ENCODE assay signal across 12 cellular contexts in the genomic region with DNA sequence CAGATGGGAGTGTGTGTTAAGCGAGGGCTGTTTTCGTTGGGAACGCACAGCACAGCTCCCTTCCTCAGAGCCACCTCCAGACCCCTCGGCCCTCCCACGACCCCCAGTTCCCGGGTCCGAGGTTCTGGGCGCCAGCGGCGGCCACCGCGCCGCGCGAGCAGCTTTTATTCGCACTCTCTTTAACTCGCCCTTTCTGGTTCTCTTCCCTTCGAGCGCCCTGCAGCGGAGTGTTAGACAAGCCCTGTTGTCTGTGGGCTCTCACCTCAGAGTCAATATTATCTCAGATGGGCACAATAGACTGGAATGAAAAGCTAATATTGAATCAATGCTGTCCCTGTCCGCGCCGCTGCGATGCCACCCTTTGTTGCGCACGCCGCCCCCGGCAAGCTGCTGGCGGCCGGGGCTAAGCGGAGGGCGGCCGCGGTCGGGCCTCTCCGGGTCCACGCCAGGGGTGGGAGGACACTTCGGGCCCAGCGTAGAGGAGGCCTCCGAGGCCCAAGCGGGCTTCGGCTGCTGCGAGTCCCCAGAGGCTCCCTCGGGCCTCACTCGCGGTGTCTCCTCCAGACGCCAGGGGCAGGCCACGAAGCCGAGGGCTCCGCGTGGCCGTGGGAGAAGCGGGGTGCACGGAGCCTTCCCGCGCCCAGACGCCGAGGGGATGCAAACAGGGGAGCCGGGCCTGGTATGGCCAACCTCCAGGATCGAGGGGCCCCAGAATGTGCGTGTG. TPM values are rescaled to one million over a fixed set of nuclear protein-coding genes. Genes with fewer than 3 reads are reported as not detected.
A peak's percentile ranks its signal among the peaks of the same experiment; 100 is the strongest.
DNase-seq lines count a peak whose midpoint lies in the region; ATAC-seq, FAIRE-seq and TF ChIP-seq lines count a peak whose summit lies in the region.
"Had no signal": no experiment of that assay in that cellular context is flagged by ENCODE, and none has a peak within 500 bp of the region (broad histone marks: within the 10 kb centered on the region; RNA-seq: fewer than 3 reads in every experiment).

No MANE protein-coding gene starts in this region.

- peaks cover 13 to 87% of the 10 kb centered on the region in 2 experiments for H3K27me3 ChIP-seq in HepG2 (ENCODE audit: control insufficient read depth in 1 of 2, insufficient read depth in 2 of 2, low read length in 2 of 2)
- peaks cover 12 to 61% of the 10 kb centered on the region in 2 donors for H3K27me3 ChIP-seq in right lobe of liver
- peaks cover 18 to 80% of the 10 kb centered on the region in 2 experiments for H3K27me3 ChIP-seq in K562 (ENCODE audit: control insufficient read depth in 2 of 2, insufficient read depth in 2 of 2, low read length in 2 of 2)
- peaks cover 76% of the 10 kb centered on the region for H3K27me3 ChIP-seq in muscle layer of duodenum (ENCODE audit: low read depth, low read length)

- TF ChIP-seq POLR2A in HepG2 (IDR thresholded peaks at IDR 0.05; ENCODE audit: insufficient read depth in 1 of 2, low read depth in 2 of 2, low read length in 2 of 2) (no peak), right lobe of liver (IDR thresholded peaks at IDR 0.05) (no peak), K562 (conservative IDR thresholded peaks at IDR 0.05) (no peak), H54 (IDR thresholded peaks at IDR 0.05; ENCODE audit: low read depth, low read length) (no peak), GM12892 (IDR thresholded peaks at IDR 0.05; ENCODE audit: low read depth, low read length) (no peak)

- no peak overlapping the region for H3K27ac ChIP-seq in HepG2 (ENCODE audit: extremely low read length, insufficient read depth, low read length)
- H3K27ac ChIP-seq in right lobe of liver = no peak overlapping the region
- no peak overlapping the region for H3K27ac ChIP-seq in K562 (ENCODE audit: extremely low read depth, low read depth, low read length)
- no peak overlapping the region for H3K27ac ChIP-seq in muscle layer of duodenum (ENCODE audit: low read length)
- H3K27ac ChIP-seq: BLaER1 treated with 17β-estradiol and CSF1 and Interleukin-3, amounts not matched to agents 10 nM and 100 nM had no signal

- intact Hi-C loops in HepG2 (cut with micrococcal nuclease; ENCODE audit: unreplicated experiment) = loop anchor here (5.0 kb wide), 1 partner anchor 573 kb away; no protein-coding TSS in a partner anchor
- intact Hi-C loops in right lobe of liver (cut with DNase I) = no loop called here
- intact Hi-C loops in K562 (cut with micrococcal nuclease) = no loop called here

- CTCF ChIA-PET in HepG2 (lab: Yijun Ruan, JAX; ENCODE audit: low intra/inter-chr PET ratio, low total read pairs) (no interaction called here), K562 (lab: Yijun Ruan, JAX; ENCODE audit: low intra/inter-chr PET ratio) (no interaction called here)

- TF ChIP-seq RAD21 in HepG2 (CRISPR knock-in tag; IDR thresholded peaks at IDR 0.05) (no peak), K562 (CRISPR knock-in tag; conservative IDR thresholded peaks at IDR 0.05 in 1 of 2, IDR thresholded peaks at IDR 0.05 in 1 of 2) (no peak)

- H3K9me1 ChIP-seq in K562 (ENCODE audit: control insufficient read depth, insufficient read depth, low read length) = no peaks in the 10 kb centered on the region

- peak overlapping the region in 1 of 3 experiments; percentile 39; a peak in 1 of 6 replicates for H3K4me3 ChIP-seq in HepG2 (replicated peaks in 1 of 3; ENCODE audit: insufficient read depth in 1 of 3, low read depth in 2 of 3, low read length in 3 of 3)
- H3K4me3 ChIP-seq in right lobe of liver = no peak overlapping the region
- H3K4me3 ChIP-seq in K562 = no peak overlapping the region
- H3K4me3 ChIP-seq in muscle layer of duodenum (ENCODE audit: low read depth in 1 of 2, low read length in 2 of 2) = peak overlapping the region; percentile 3 to 53

- ATAC-seq in HepG2 (peak; percentile 63), right lobe of liver (no peak), K562 (no peak)
- ATAC-seq: activated T-helper 17 cell treated with anti-CD3 and anti-CD28 coated beads, Interleukin-2, amount 50 U/mL, for 72 hours had no signal

- H2AFZ ChIP-seq in HepG2 (ENCODE audit: low read length) (no peak overlapping the region), K562 (ENCODE audit: low read depth, low read length) (no peak overlapping the region)

- DNase-seq in HepG2 (ENCODE audit: low spot score) = peak; percentile 28
- DNase-seq in right lobe of liver = no peak
- no peak for DNase-seq in K562 (ENCODE audit: extremely low read depth in 1 of 4, low spot score in 3 of 4)
- DNase-seq in H54 (ENCODE audit: insufficient read length, low spot score) = no peak
- no peak for DNase-seq in stimulated activated CD4-positive, alpha-beta T cell treated with anti-CD3 and anti-CD28 coated beads, Interleukin-4, amount 100 ng/mL, for 1 hour
- no peak for DNase-seq in GM12892 (ENCODE audit: insufficient read length)
- DNase-seq in activated naive CD4-positive, alpha-beta T cell (lab: John Stamatoyannopoulos, UW) = no peak
- DNase-seq: activated B cell treated with CpG ODN at 0.5 μM for 24 hours, RPMI8226 had no signal

- WGBS in HepG2 (ENCODE audit: low lambda C conversion rate) = 2% methylated on average over 13 of the region's 61 CpGs
- 2% methylated on average over 37 of the region's 61 CpGs for WGBS in right lobe of liver (ENCODE audit: insufficient coverage, low coverage, low lambda C conversion rate, missing lambda C conversion rate)
- WGBS in K562 (ENCODE audit: insufficient coverage, low coverage, missing lambda C conversion rate) = 48% methylated on average over 26 of the region's 61 CpGs

- FAIRE-seq in HepG2 (lab: Jason Lieb, UNC) (no peak), K562 (lab: Jason Lieb, UNC) (no peak), H54 (lab: Jason Lieb, UNC) (no peak), GM12892 (lab: Jason Lieb, UNC) (no peak)

- TF ChIP-seq EP300 in HepG2 (IDR thresholded peaks at IDR 0.05; ENCODE audit: low read depth in 2 of 2, low read length in 2 of 2) = no peak
- no peak for TF ChIP-seq EP300 in HepG2 (CRISPR knock-in tag; IDR thresholded peaks at IDR 0.05; ENCODE audit: borderline replicate concordance)
- TF ChIP-seq EP300 in K562 (IDR thresholded peaks at IDR 0.05; ENCODE audit: low read length) = no peak

- no peak for TF ChIP-seq CTCF in HepG2 (CRISPR knock-in tag; IDR thresholded peaks at IDR 0.05)
- no peak for TF ChIP-seq CTCF in right lobe of liver (IDR thresholded peaks at IDR 0.05)
- no peak for TF ChIP-seq CTCF in K562 (IDR thresholded peaks at IDR 0.05 in 2 of 3, conservative IDR thresholded peaks at IDR 0.05 in 1 of 3; ENCODE audit: insufficient read depth in 2 of 3, low read depth in 1 of 3, low read length in 3 of 3)

- no TSS peak for BruUV-seq in HepG2 (replicated peaks; lab: Mats Ljungman, UMichigan)
- no TSS peak for BruUV-seq in K562 (replicated peaks; lab: Mats Ljungman, UMichigan)

- H3K9ac ChIP-seq in HepG2 (ENCODE audit: insufficient read depth, low read depth, low read length) = no peak overlapping the region
- no peak overlapping the region for H3K9ac ChIP-seq in K562 (ENCODE audit: insufficient read depth in 1 of 2, low read depth in 2 of 2, low read length in 2 of 2)

- POLR2A ChIA-PET in HepG2 (lab: Yijun Ruan, JAX) = no interaction called here
- POLR2A ChIA-PET in K562 (lab: Yijun Ruan, JAX) = no interaction called here

- H4K20me1 ChIP-seq in HepG2 (ENCODE audit: insufficient read depth, low read length) (no peaks in the 10 kb centered on the region), K562 (replicated peaks; ENCODE audit: control insufficient read depth, insufficient read depth, low read length) (0 out of 2 replicates have a peak, but pooled peaks cover 6% of the 10 kb centered on the region)

- H3K4me2 ChIP-seq in HepG2 (ENCODE audit: low read depth, low read length) (no peak overlapping the region), K562 (ENCODE audit: insufficient read depth, low read length) (no peak overlapping the region)

- H3K9me3 ChIP-seq in HepG2 (ENCODE audit: low read length) = no peaks in the 10 kb centered on the region
- no peaks in the 10 kb centered on the region for H3K9me3 ChIP-seq in right lobe of liver
- no peaks in the 10 kb centered on the region for H3K9me3 ChIP-seq in K562 (replicated peaks; ENCODE audit: control insufficient read depth, insufficient read depth, low read depth, low read length)
- no peaks in the 10 kb centered on the region for H3K9me3 ChIP-seq in muscle layer of duodenum (ENCODE audit: control insufficient read depth in 1 of 2, low read length in 2 of 2)
- H3K9me3 ChIP-seq: BLaER1 treated with 17β-estradiol and CSF1 and Interleukin-3, amounts not matched to agents 10 nM and 100 nM had no signal

- H3K36me3 ChIP-seq in HepG2 (replicated peaks in 1 of 2; ENCODE audit: control insufficient read depth in 1 of 2, insufficient read depth in 2 of 2, low read length in 2 of 2) = no peaks in the 10 kb centered on the region
- no peaks in the 10 kb centered on the region for H3K36me3 ChIP-seq in right lobe of liver
- H3K36me3 ChIP-seq in K562 (ENCODE audit: control insufficient read depth, insufficient read depth, low read length) = no peaks in the 10 kb centered on the region
- no peaks in the 10 kb centered on the region for H3K36me3 ChIP-seq in muscle layer of duodenum (ENCODE audit: control insufficient read depth in 1 of 2, insufficient read depth in 2 of 2, low read length in 2 of 2)
- H3K36me3 ChIP-seq: BLaER1 treated with 17β-estradiol and CSF1 and Interleukin-3, amounts not matched to agents 10 nM and 100 nM had no signal

- in situ Hi-C loops in HepG2 (cut with HindIII; ENCODE audit: extremely low pct_ligation_motif_present, low pct_unique_long_range_greater_than_20kb) = loop anchor here (25.0 kb wide), 1 partner anchor 578 kb away; no protein-coding TSS in a partner anchor
- in situ Hi-C loops in K562 (cut with MboI) = loop anchor here (25.0 kb wide), 1 partner anchor 703 kb away; no protein-coding TSS in a partner anchor

- H3K79me2 ChIP-seq in HepG2 (ENCODE audit: insufficient read depth, low read length) (no peaks in the 10 kb centered on the region), K562 (ENCODE audit: control insufficient read depth, insufficient read depth, low read length) (no peaks in the 10 kb centered on the region)

- H3K4me1 ChIP-seq in HepG2 (ENCODE audit: insufficient read depth, low read length) (0 out of 2 replicates have a peak, but pooled peaks cover 17% of the 10 kb centered on the region), right lobe of liver (peaks cover 0 to 19% (median 0%) of the 10 kb centered on the region in 4 donors), K562 (replicated peaks in 1 of 2; ENCODE audit: control insufficient read depth in 2 of 2, insufficient read depth in 2 of 2, low read length in 2 of 2) (peaks cover 0 to 31% of the 10 kb centered on the region in 2 experiments; a peak in 2 of 5 replicates), muscle layer of duodenum (ENCODE audit: control insufficient read depth in 1 of 2, insufficient read depth in 2 of 2, low read length in 2 of 2) (peaks cover 0 to 37% of the 10 kb centered on the region in 2 donors)

RNA-seq across cellular contexts. Expression of a gene that starts 8.1 kb away (rescaled TPM):
- total RNA-seq in HepG2 (2016; rRNA removed; fragmentation: Illumina TruSeq; extraction: Trizol) (not detected in 2 replicates), right lobe of liver (not detected), K562 (2014; rRNA removed) (not detected in 2 replicates), K562 (2014; rRNA removed; fragmentation: Illumina TruSeq; extraction: Trizol) (not detected in 2 replicates), K562 (2015; rRNA removed; fragmentation: Illumina TruSeq; extraction: Trizol) (not detected in 2 replicates), K562 (2021) (not detected in 2 replicates)
- not detected in 2 replicates for total RNA-seq in HepG2 (2016; cell fraction: cytosol; rRNA removed; fragmentation: Illumina TruSeq; extraction: Trizol; ENCODE audit: low read depth)
- total RNA-seq in HepG2 (2016; cell fraction: insoluble cytoplasmic fraction; rRNA removed; fragmentation: Illumina TruSeq; extraction: Trizol) = not detected in 2 replicates
- total RNA-seq in HepG2 (2016; cell fraction: membrane; rRNA removed; fragmentation: Illumina TruSeq; extraction: Trizol) = not detected in 2 replicates
- not detected in 2 replicates for total RNA-seq in HepG2 (2016; cell fraction: nucleus; rRNA removed; fragmentation: Illumina TruSeq; extraction: Trizol)
- polyA plus RNA-seq in HepG2 (2011; rRNA removed) (not detected in 2 replicates), K562 (2011; rRNA removed) (not detected in 2 replicates), K562 (2014; fragmentation: Illumina TruSeq; extraction: Trizol) (not detected in 2 replicates), K562 (2014; fragmentation: Nextera tagmentation; extraction: Ambion mirVana) (not detected), K562 (2014; rRNA removed) (not detected in 2 replicates)
- polyA plus RNA-seq in HepG2 (2011; cell fraction: cytosol; rRNA removed) = not detected in 2 replicates
- polyA plus RNA-seq in HepG2 (2011; cell fraction: nucleus; rRNA removed) = not detected in 2 replicates
- 0.07 TPM in 1 of 2 replicates, not detected in the other for polyA plus RNA-seq in HepG2 (2012)
- not detected in 2 replicates for polyA plus RNA-seq in HepG2 (2016; cell fraction: cytosol; fragmentation: Illumina TruSeq; extraction: Trizol; ENCODE audit: low read depth)
- polyA plus RNA-seq in HepG2 (2016; cell fraction: insoluble cytoplasmic fraction; fragmentation: Illumina TruSeq; extraction: Trizol; ENCODE audit: low read depth) = not detected in 2 replicates
- not detected in 2 replicates for polyA plus RNA-seq in HepG2 (2016; cell fraction: membrane; fragmentation: Illumina TruSeq; extraction: Trizol; ENCODE audit: low read depth)
- not detected in 2 replicates for polyA plus RNA-seq in HepG2 (2016; cell fraction: nucleus; fragmentation: Illumina TruSeq; extraction: Trizol; ENCODE audit: insufficient read depth, low read depth)
- polyA minus RNA-seq in HepG2 (2011; rRNA and poly(A)+ RNA removed; ENCODE audit: low replicate concordance) = not detected in 2 replicates
- not detected in 2 replicates for polyA minus RNA-seq in HepG2 (2011; cell fraction: cytosol; rRNA and poly(A)+ RNA removed)
- not detected in 2 replicates for polyA minus RNA-seq in HepG2 (2011; cell fraction: nucleus; rRNA and poly(A)+ RNA removed)
- not detected in 2 replicates for total RNA-seq in K562 (2011; cell fraction: chromatin; rRNA removed; ENCODE audit: low replicate concordance)
- total RNA-seq in K562 (2011; cell fraction: nucleolus; rRNA removed) = not detected in 2 replicates
- not detected in 2 replicates for total RNA-seq in K562 (2011; cell fraction: nucleoplasm; rRNA removed)
- polyA plus RNA-seq in K562 (2011; cell fraction: cytosol; rRNA removed) = not detected in 2 replicates
- polyA plus RNA-seq in K562 (2011; cell fraction: nucleus; rRNA removed) = not detected in 2 replicates
- not detected in 2 replicates for polyA plus RNA-seq in K562 (2012)
- polyA minus RNA-seq in K562 (2011; rRNA and poly(A)+ RNA removed) = not detected in 2 replicates
- not detected in 2 replicates for polyA minus RNA-seq in K562 (2011; cell fraction: cytosol; rRNA and poly(A)+ RNA removed)
- polyA minus RNA-seq in K562 (2011; cell fraction: nucleus; rRNA and poly(A)+ RNA removed) = not detected in 2 replicates
- polyA plus RNA-seq in GM12892 (2012; ENCODE audit: missing spikeins) = not detected
- total RNA-seq: activated B cell treated with CpG ODN at 0.5 μM for 24 hours; activated T-helper 17 cell treated with anti-CD3 and anti-CD28 coated beads, Interleukin-2, amount 50 U/mL, for 72 hours had no signal

Comparison
In these comparisons a context has a peak if more than half of its experiments do, and no peak if none do; other contexts are left out.
1. H3K4me3 ChIP-seq: peak in muscle layer of duodenum (2 of 2); none in right lobe of liver (0 of 3) and K562 (single experiment).